Comparison of ENCODE assay signal across 1 cellular context in the genomic region with DNA sequence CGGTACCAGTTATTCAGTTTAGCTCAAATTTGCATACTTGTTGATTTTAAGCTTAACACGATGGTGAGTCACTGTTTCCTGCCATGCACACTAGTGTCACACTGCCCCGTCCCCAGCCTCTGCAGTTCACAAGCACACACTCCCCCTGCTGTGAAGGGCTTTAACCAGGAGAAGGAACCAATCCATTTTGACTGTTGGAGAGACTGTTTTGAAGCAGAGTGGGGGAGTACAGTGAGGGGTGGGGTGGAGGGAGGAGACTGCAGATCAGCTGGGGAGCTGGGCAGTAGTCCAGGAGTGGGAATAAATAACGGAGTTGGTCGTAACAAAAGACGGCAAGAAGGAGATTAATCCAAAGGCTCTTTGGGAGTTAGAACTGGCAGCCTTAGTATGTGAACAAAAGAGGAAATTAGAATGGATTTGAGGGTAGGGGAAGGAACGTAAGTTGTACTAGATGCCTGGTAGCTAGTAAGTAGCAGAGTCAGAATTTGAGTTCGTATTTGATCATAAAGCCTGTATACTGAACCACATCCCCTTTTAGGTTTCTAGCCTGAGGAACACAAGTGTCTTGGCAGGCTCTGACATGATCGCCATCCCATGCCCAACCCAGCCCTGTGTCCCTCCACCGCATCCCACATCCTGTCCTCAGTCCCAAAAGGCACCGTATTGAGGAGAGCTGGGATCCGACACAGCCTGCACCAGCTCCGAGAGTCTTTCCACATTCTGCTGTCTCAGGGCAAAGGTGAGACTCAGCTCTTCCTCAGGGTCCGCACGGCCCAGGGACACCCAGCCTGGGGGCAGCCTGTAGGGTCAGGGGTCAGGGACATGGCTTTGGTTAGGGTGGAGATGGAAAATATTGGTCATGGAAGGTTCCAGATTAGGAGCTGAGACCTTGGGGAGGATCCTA.
A peak's percentile ranks its signal among the peaks of the same experiment; 100 is the strongest.
TF ChIP-seq lines count a peak whose summit lies in the region.

No MANE protein-coding gene starts in this region.

TF ChIP-seq in IMR-90, 13 proteins besides CTCF, POLR2A, EP300 and RAD21 (continued from another document):
- TF ChIP-seq BHLHE40 (IDR thresholded peaks at IDR 0.05; ENCODE audit: low read depth, low read length) (no peak; the same call in 1 of the 2 replicates), RCOR1 (IDR thresholded peaks at IDR 0.05; ENCODE audit: insufficient replicate concordance, low read length) (no peak), FOS (IDR thresholded peaks at IDR 0.05; ENCODE audit: low read depth, low read length) (peak; percentile 49; the same call in 1 of the 2 replicates), SMC3 (IDR thresholded peaks at IDR 0.05; ENCODE audit: low read depth, low read length) (peak; percentile 18; the same call in 1 of the 2 replicates)
- TF ChIP-seq, protein P1, sequence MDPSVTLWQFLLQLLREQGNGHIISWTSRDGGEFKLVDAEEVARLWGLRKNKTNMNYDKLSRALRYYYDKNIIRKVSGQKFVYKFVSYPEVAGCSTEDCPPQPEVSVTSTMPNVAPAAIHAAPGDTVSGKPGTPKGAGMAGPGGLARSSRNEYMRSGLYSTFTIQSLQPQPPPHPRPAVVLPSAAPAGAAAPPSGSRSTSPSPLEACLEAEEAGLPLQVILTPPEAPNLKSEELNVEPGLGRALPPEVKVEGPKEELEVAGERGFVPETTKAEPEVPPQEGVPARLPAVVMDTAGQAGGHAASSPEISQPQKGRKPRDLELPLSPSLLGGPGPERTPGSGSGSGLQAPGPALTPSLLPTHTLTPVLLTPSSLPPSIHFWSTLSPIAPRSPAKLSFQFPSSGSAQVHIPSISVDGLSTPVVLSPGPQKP (IDR thresholded peaks at IDR 0.05; ENCODE audit: borderline replicate concordance, low read depth, low read length): no peak
- TF ChIP-seq, protein P2, sequence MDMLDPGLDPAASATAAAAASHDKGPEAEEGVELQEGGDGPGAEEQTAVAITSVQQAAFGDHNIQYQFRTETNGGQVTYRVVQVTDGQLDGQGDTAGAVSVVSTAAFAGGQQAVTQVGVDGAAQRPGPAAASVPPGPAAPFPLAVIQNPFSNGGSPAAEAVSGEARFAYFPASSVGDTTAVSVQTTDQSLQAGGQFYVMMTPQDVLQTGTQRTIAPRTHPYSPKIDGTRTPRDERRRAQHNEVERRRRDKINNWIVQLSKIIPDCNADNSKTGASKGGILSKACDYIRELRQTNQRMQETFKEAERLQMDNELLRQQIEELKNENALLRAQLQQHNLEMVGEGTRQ (IDR thresholded peaks at IDR 0.05; ENCODE audit: low read depth, low read length): peak; percentile 28; the same call in 1 of the 2 replicates
TF ChIP-seq in IMR-90: peak in this region for 7.
